8 cellular contexts compared by ENCODE assay signal in genomic region chr1:103788377-103788776, GRCh38. TPM values are rescaled to one million over a fixed set of nuclear protein-coding genes. Genes with fewer than 3 reads are reported as not detected.
DNase-seq lines count a peak whose midpoint lies in the region; TF ChIP-seq lines count a peak whose summit lies in the region.

No MANE protein-coding gene starts in this region.

- no peaks in the 10 kb centered on the region for H3K4me1 ChIP-seq in hepatocyte (ENCODE audit: insufficient read depth)
- no peaks in the 10 kb centered on the region for H3K4me1 ChIP-seq in tibial nerve

- H3K27me3 ChIP-seq in hepatocyte (no peaks in the 10 kb centered on the region), tibial nerve (no peaks in the 10 kb centered on the region)

- H3K4me3 ChIP-seq in hepatocyte (no peak overlapping the region), tibial nerve (no peak overlapping the region)

- H3K9me2 ChIP-seq in hepatocyte (replicated peaks; ENCODE audit: insufficient read depth) = no peaks in the 10 kb centered on the region

- no peaks in the 10 kb centered on the region for H3K79me2 ChIP-seq in hepatocyte

- H3K9me3 ChIP-seq in hepatocyte (ENCODE audit: low read depth) (no peaks in the 10 kb centered on the region), tibial nerve (no peaks in the 10 kb centered on the region)

- 0% methylated on average over 1 of the region's 1 CpG for WGBS in hepatocyte (ENCODE audit: low lambda C conversion rate, missing lambda C conversion rate)
- 18 to 32% methylated on average over 1 of the region's 1 CpG for WGBS in tibial nerve, 2 donors

- DNase-seq in H4 (ENCODE audit: low spot score) (peak; percentile 8), OCI-M1 (lab: John Stamatoyannopoulos, UW) (peak; percentile 72), hepatocyte (ENCODE audit: low spot score) (no peak), tibial nerve (ENCODE audit: low spot score in 2 of 2) (no peak), NCI-H2227 treated with DMSO at 0.1 percent for 48 hours (lab: John Stamatoyannopoulos, UW) (no peak), iPS-NIHi11 (ENCODE audit: low spot score) (no peak)
- DNase-seq in stimulated activated CD4-positive, alpha-beta T cell treated with anti-CD3 and anti-CD28 coated beads, Interleukin-2, amount 100 ng/mL, for 48 hours = no peak

- no peak overlapping the region for H3K4me2 ChIP-seq in hepatocyte

- TF ChIP-seq EP300 in tibial nerve (IDR thresholded peaks at IDR 0.05) = no peak

- no peak for TF ChIP-seq POLR2A in tibial nerve (IDR thresholded peaks at IDR 0.05)

- H3K36me3 ChIP-seq in hepatocyte (replicated peaks; ENCODE audit: insufficient read depth, low read depth) (no peaks in the 10 kb centered on the region), tibial nerve (no peaks in the 10 kb centered on the region)

- no peak overlapping the region for H2AFZ ChIP-seq in hepatocyte

- TF ChIP-seq CTCF in C4-2B (conservative IDR thresholded peaks at IDR 0.05) (peak; percentile 57), hepatocyte (IDR thresholded peaks at IDR 0.05; ENCODE audit: poor library complexity) (peak; percentile 52), tibial nerve (IDR thresholded peaks at IDR 0.05) (no peak)

- H4K20me1 ChIP-seq in hepatocyte (ENCODE audit: insufficient read depth, poor library complexity, severe bottlenecking) = no peaks in the 10 kb centered on the region

- H3K27ac ChIP-seq in C4-2B (no peak overlapping the region), hepatocyte (no peak overlapping the region), tibial nerve (no peak overlapping the region)

RNA-seq across cellular contexts. Expression of gene AMY1C, which starts 38.7 kb away (rescaled TPM):
- not detected in 2 replicates for total RNA-seq in H4 (2014; rRNA removed; shearing (Covaris generic))
- total RNA-seq in hepatocyte = not detected in 2 replicates
- polyA plus RNA-seq in hepatocyte = not detected in 2 replicates
- total RNA-seq in tibial nerve = not detected

Comparison
In these comparisons a context has a peak if more than half of its experiments do, and no peak if none do; other contexts are left out.
1. CTCF ChIP-seq: peak in C4-2B (single experiment) and hepatocyte (single experiment); none in tibial nerve (0 of 5).
2. DNase-seq: peak in H4 (single experiment) and OCI-M1 (single experiment); none in hepatocyte (single experiment), tibial nerve (0 of 2), NCI-H2227 treated with DMSO at 0.1 percent for 48 hours (single experiment), stimulated activated CD4-positive, alpha-beta T cell treated with anti-CD3 and anti-CD28 coated beads, Interleukin-2, amount 100 ng/mL, for 48 hours (0 of 2) and iPS-NIHi11 (single experiment).